10 cellular contexts compared by ENCODE assay signal in genomic region chr17:50102164-50102991, GRCh38. TPM values are rescaled to one million over a fixed set of nuclear protein-coding genes. Genes with fewer than 3 reads are reported as not detected.
DNase-seq lines count a peak whose midpoint lies in the region; ATAC-seq and TF ChIP-seq lines count a peak whose summit lies in the region.
"Had no signal": no experiment of that assay in that cellular context is flagged by ENCODE, and none has a peak within 500 bp of the region (broad histone marks: within the 10 kb centered on the region; RNA-seq: fewer than 3 reads in every experiment).

No MANE protein-coding gene starts in this region.

- ATAC-seq in IMR-90 (ENCODE audit: low read depth), result no peak
- ATAC-seq in GM18517 (IDR thresholded peaks at IDR 0.05; ENCODE audit: unreplicated experiment), result no peak
- ATAC-seq in GM21367 (IDR thresholded peaks at IDR 0.05; ENCODE audit: unreplicated experiment), result no peak

- no peak overlapping the region for H2BK20ac ChIP-seq in IMR-90 (ENCODE audit: low read depth, low read length)

- H3K9me3 ChIP-seq in IMR-90 (ENCODE audit: control insufficient read depth, insufficient read depth, low read length) (no peaks in the 10 kb centered on the region), mesenchymal stem cell (ENCODE audit: control insufficient read depth, low read length) (no peaks in the 10 kb centered on the region)

- TF ChIP-seq RAD21 in IMR-90 (IDR thresholded peaks at IDR 0.05; ENCODE audit: low read length), result no peak

- no peak overlapping the region for H3K9ac ChIP-seq in IMR-90 (ENCODE audit: low read depth, low read length)
- H3K9ac ChIP-seq in mesenchymal stem cell (ENCODE audit: low read length), result peak overlapping the region; percentile 51

- no peak overlapping the region for H4K5ac ChIP-seq in IMR-90 (ENCODE audit: low read depth, low read length)

- H4K8ac ChIP-seq in IMR-90 (ENCODE audit: low read depth in 2 of 2, low read length in 2 of 2) (no peak overlapping the region), mesenchymal stem cell (ENCODE audit: low read length) (no peak overlapping the region)

- H2BK120ac ChIP-seq in IMR-90 (ENCODE audit: low read depth, low read length) (no peak overlapping the region), mesenchymal stem cell (ENCODE audit: low read depth, low read length) (no peak overlapping the region)

- peaks cover 18% of the 10 kb centered on the region for H3K4me1 ChIP-seq in IMR-90 (ENCODE audit: control insufficient read depth, insufficient read depth, low read length)
- H3K4me1 ChIP-seq in mesenchymal stem cell (ENCODE audit: control insufficient read depth, insufficient read depth, low read depth, low read length), result peaks cover 37% of the 10 kb centered on the region

- H2AFZ ChIP-seq in IMR-90 (replicated peaks; ENCODE audit: low read length, poor library complexity) (peak overlapping the region; percentile 54), mesenchymal stem cell (ENCODE audit: low read depth, low read length) (no peak overlapping the region)

- peak overlapping the region; percentile 70 for H2AK9ac ChIP-seq in IMR-90 (replicated peaks; ENCODE audit: low read depth, low read length, poor library complexity)

- no peak for TF ChIP-seq CTCF in IMR-90 (conservative IDR thresholded peaks at IDR 0.05; ENCODE audit: low read depth, low read length)

- POLR2A ChIA-PET in IMR-90 (lab: Charles Lee; ENCODE audit: unreplicated experiment), result interaction anchor here (0.5 kb wide), 1 partner anchor 261 kb away, joined by 4 read pairs; no protein-coding TSS in a partner anchor

- no peak overlapping the region for H3K18ac ChIP-seq in IMR-90 (ENCODE audit: low read depth, low read length)
- H3K18ac ChIP-seq in mesenchymal stem cell (ENCODE audit: low read depth in 1 of 2, low read length in 2 of 2), result no peak overlapping the region

- no peak overlapping the region for H3K23ac ChIP-seq in IMR-90 (ENCODE audit: low read depth, low read length)
- no peak overlapping the region for H3K23ac ChIP-seq in mesenchymal stem cell (ENCODE audit: low read length in 2 of 2)

- H3K27ac ChIP-seq in IMR-90 (ENCODE audit: insufficient read depth, low read length) (no peak overlapping the region), mesenchymal stem cell (ENCODE audit: low read length, poor library complexity, severe bottlenecking) (peak overlapping the region; percentile 66)

- H3K4me2 ChIP-seq in IMR-90 (ENCODE audit: low read depth, low read length) (no peak overlapping the region), mesenchymal stem cell (ENCODE audit: low read length, poor library complexity, severe bottlenecking) (no peak overlapping the region)

- no peak overlapping the region for H4K91ac ChIP-seq in IMR-90 (ENCODE audit: insufficient read depth, low read depth, low read length)
- H4K91ac ChIP-seq in mesenchymal stem cell (ENCODE audit: low read length), result no peak overlapping the region

- intact Hi-C loops in IMR-90 (cut with micrococcal nuclease), result no loop called here

- H3K9me1 ChIP-seq in IMR-90 (ENCODE audit: insufficient read depth, low read length), result peaks cover 9% of the 10 kb centered on the region; the same call in 1 of the 2 replicates

- H3K27me3 ChIP-seq in IMR-90 (ENCODE audit: control insufficient read depth, insufficient read depth, low read length) (no peaks in the 10 kb centered on the region), mesenchymal stem cell (ENCODE audit: control insufficient read depth in 1 of 2, insufficient read depth in 1 of 2, low read length in 2 of 2) (no peaks in the 10 kb centered on the region)

- CTCF ChIA-PET in IMR-90 (lab: Yijun Ruan, JAX), result no interaction called here

- H2BK15ac ChIP-seq in IMR-90 (ENCODE audit: low read depth, low read length), result no peak overlapping the region
- no peak overlapping the region for H2BK15ac ChIP-seq in mesenchymal stem cell (ENCODE audit: low read depth, poor library complexity, severe bottlenecking)

- H3K56ac ChIP-seq in IMR-90 (ENCODE audit: extremely low read depth, insufficient read depth, low read length), result no peak overlapping the region

- TF ChIP-seq POLR2A in IMR-90 (IDR thresholded peaks at IDR 0.05; ENCODE audit: low read depth, low read length), result no peak

- H3K4ac ChIP-seq in IMR-90 (ENCODE audit: low read depth, low read length), result no peak overlapping the region
- no peak overlapping the region for H3K4ac ChIP-seq in mesenchymal stem cell (ENCODE audit: low read depth in 1 of 2, low read length in 2 of 2)

- peaks cover 26% of the 10 kb centered on the region for H3K36me3 ChIP-seq in IMR-90 (ENCODE audit: control insufficient read depth, insufficient read depth, low read length)
- H3K36me3 ChIP-seq in mesenchymal stem cell (ENCODE audit: control insufficient read depth in 1 of 2, insufficient read depth in 2 of 2, low read depth in 1 of 2, low read length in 2 of 2), result peaks cover 46 to 55% of the 10 kb centered on the region in 2 experiments

- H2BK5ac ChIP-seq in IMR-90 (ENCODE audit: low read depth, low read length, poor library complexity, severe bottlenecking) (no peak overlapping the region), mesenchymal stem cell (ENCODE audit: low read depth, low read length, poor library complexity, severe bottlenecking) (no peak overlapping the region)

- dilution Hi-C loops in IMR-90 (cut with HindIII; ENCODE audit: low sequenced_read_pairs, unreplicated experiment), result no loop called here

- no peak for DNase-seq in IMR-90
- peak; percentile 86 for DNase-seq in epidermal melanocyte (ENCODE audit: insufficient read length, low spot score)
- no peak for DNase-seq in mesenchymal stem cell
- peak; percentile 40 for DNase-seq in superior temporal gyrus (ENCODE audit: extremely low spot score)
- no peak for DNase-seq in stimulated activated naive CD4-positive, alpha-beta T cell treated with Interleukin-2 at 50 U/mL for 16 hours (lab: John Stamatoyannopoulos, UW)
- no peak for DNase-seq in activated CD8-positive, alpha-beta memory T cell treated with anti-CD3 and anti-CD28 coated beads, Interleukin-2, amount 50 U/mL, for 48 hours
- DNase-seq: COR-L47; stimulated activated CD4-positive, alpha-beta T cell treated with anti-CD3 and anti-CD28 coated beads, Interleukin-4, amount 100 ng/mL, for 24 hours had no signal

- H3K4me3 ChIP-seq in IMR-90 (ENCODE audit: insufficient read depth, low read depth, low read length) (no peak overlapping the region), mesenchymal stem cell (ENCODE audit: insufficient read depth in 1 of 2, low read depth in 1 of 2, low read length in 2 of 2) (no peak overlapping the region)

- H4K20me1 ChIP-seq in IMR-90 (ENCODE audit: insufficient read depth, low read length), result peaks cover 7% of the 10 kb centered on the region

- H2AK5ac ChIP-seq in IMR-90 (ENCODE audit: low read depth, low read length) (0 out of 2 replicates have a peak overlapping the region, but pooled peaks have one; percentile 13), mesenchymal stem cell (ENCODE audit: low read length, severe bottlenecking) (peak overlapping the region; percentile 14)

- no peak overlapping the region for H3K14ac ChIP-seq in IMR-90 (replicated peaks; ENCODE audit: low read depth, low read length)
- H3K14ac ChIP-seq in mesenchymal stem cell (ENCODE audit: low read length in 2 of 2), result no peak overlapping the region

- WGBS in IMR-90 (ENCODE audit: extremely low coverage in 2 of 2, insufficient read length in 1 of 2), 2 experiments, result 100% methylated on average over 2 of the region's 15 CpGs; no CpG with 5 or more reads in 1 of the 2 experiments
- WGBS in mesenchymal stem cell, result 85% methylated on average over 13 of the region's 15 CpGs

- H3K79me1 ChIP-seq in IMR-90 (ENCODE audit: low read depth in 1 of 2, low read length in 2 of 2) (peaks cover 0 to 5% of the 10 kb centered on the region in 2 experiments; a peak in 1 of 4 replicates), mesenchymal stem cell (replicated peaks; ENCODE audit: low read length, poor library complexity, severe bottlenecking) (peaks cover 21% of the 10 kb centered on the region)

- no TSS peak for BruUV-seq in IMR-90 (replicated peaks; lab: Mats Ljungman, UMichigan)

- H2BK12ac ChIP-seq in mesenchymal stem cell (ENCODE audit: low read length in 2 of 2), result peak overlapping the region in 1 of 2 experiments; percentile 45

- in situ Hi-C loops in IMR-90 (cut with MboI; ENCODE audit: low sequenced_read_pairs), result no loop called here

TF ChIP-seq in IMR-90, 13 proteins besides CTCF, POLR2A, EP300 and RAD21:
- TF ChIP-seq MXI1 (IDR thresholded peaks at IDR 0.05; ENCODE audit: borderline replicate concordance, low read depth, low read length) (no peak), RCOR1 (IDR thresholded peaks at IDR 0.05; ENCODE audit: insufficient replicate concordance, low read length) (no peak)
TF ChIP-seq in IMR-90: peak in this region for 0.

RNA-seq across cellular contexts. Expression of gene PDK2, which starts 7.2 kb away (rescaled TPM):
- 26.7 and 38.0 TPM in 2 replicates for total RNA-seq in IMR-90 (2012; rRNA removed)
- 104 and 113 TPM in 2 replicates for polyA plus RNA-seq in IMR-90 (2012; rRNA removed)
- polyA plus RNA-seq in IMR-90 (2012; cell fraction: cytosol; rRNA removed), result 45.0 and 131 TPM in 2 replicates
- polyA plus RNA-seq in IMR-90 (2012; cell fraction: nucleus; rRNA removed; ENCODE audit: low replicate concordance), result 71.2 and 130 TPM in 2 replicates
- polyA plus RNA-seq in mesenchymal stem cell (2013, experiment 1 of 2), result 43.1 TPM
- 39.6 TPM for polyA plus RNA-seq in mesenchymal stem cell (2013, experiment 2 of 2)

RNA-seq across cellular contexts. Expression of gene SAMD14, which starts 27.6 kb away (rescaled TPM):
- 1.4 TPM in 2 replicates for total RNA-seq in IMR-90 (2012; rRNA removed)
- 6.2 and 6.7 TPM in 2 replicates for polyA plus RNA-seq in IMR-90 (2012; rRNA removed)
- 2.7 and 5.4 TPM in 2 replicates for polyA plus RNA-seq in IMR-90 (2012; cell fraction: cytosol; rRNA removed)
- 20.9 and 34.4 TPM in 2 replicates for polyA plus RNA-seq in IMR-90 (2012; cell fraction: nucleus; rRNA removed; ENCODE audit: low replicate concordance)
- polyA plus RNA-seq in mesenchymal stem cell (2013, experiment 1 of 2), result 17.9 TPM
- polyA plus RNA-seq in mesenchymal stem cell (2013, experiment 2 of 2), result 17.2 TPM

RNA-seq across cellular contexts. Expression of gene ITGA3, which starts 46.5 kb away (rescaled TPM):
- 78.0 and 80.0 TPM in 2 replicates for total RNA-seq in IMR-90 (2012; rRNA removed)
- polyA plus RNA-seq in IMR-90 (2012; rRNA removed), result 202 and 213 TPM in 2 replicates
- 91.6 and 164 TPM in 2 replicates for polyA plus RNA-seq in IMR-90 (2012; cell fraction: cytosol; rRNA removed)
- 230 and 543 TPM in 2 replicates for polyA plus RNA-seq in IMR-90 (2012; cell fraction: nucleus; rRNA removed; ENCODE audit: low replicate concordance)
- polyA plus RNA-seq in mesenchymal stem cell (2013, experiment 1 of 2), result 136 TPM
- 138 TPM for polyA plus RNA-seq in mesenchymal stem cell (2013, experiment 2 of 2)

RNA-seq across cellular contexts. Expression of gene PPP1R9B, which starts 48.1 kb away (rescaled TPM):
- 28.0 and 38.6 TPM in 2 replicates for total RNA-seq in IMR-90 (2012; rRNA removed)
- polyA plus RNA-seq in IMR-90 (2012; rRNA removed), result 23.0 and 25.8 TPM in 2 replicates
- 16.2 and 19.3 TPM in 2 replicates for polyA plus RNA-seq in IMR-90 (2012; cell fraction: cytosol; rRNA removed)
- polyA plus RNA-seq in IMR-90 (2012; cell fraction: nucleus; rRNA removed; ENCODE audit: low replicate concordance), result 42.2 and 55.1 TPM in 2 replicates
- 34.9 TPM for polyA plus RNA-seq in mesenchymal stem cell (2013, experiment 1 of 2)
- polyA plus RNA-seq in mesenchymal stem cell (2013, experiment 2 of 2), result 33.0 TPM

Comparison
In these comparisons a context has a peak if more than half of its experiments do, and no peak if none do; other contexts are left out.
1. DNase-seq: peak in epidermal melanocyte (single experiment) and superior temporal gyrus (single experiment); none in IMR-90 (single experiment), mesenchymal stem cell (single experiment), stimulated activated naive CD4-positive, alpha-beta T cell treated with Interleukin-2 at 50 U/mL for 16 hours (single experiment) and activated CD8-positive, alpha-beta memory T cell treated with anti-CD3 and anti-CD28 coated beads, Interleukin-2, amount 50 U/mL, for 48 hours (single experiment).